14 cellular contexts compared by ENCODE assay signal in the genomic region with DNA sequence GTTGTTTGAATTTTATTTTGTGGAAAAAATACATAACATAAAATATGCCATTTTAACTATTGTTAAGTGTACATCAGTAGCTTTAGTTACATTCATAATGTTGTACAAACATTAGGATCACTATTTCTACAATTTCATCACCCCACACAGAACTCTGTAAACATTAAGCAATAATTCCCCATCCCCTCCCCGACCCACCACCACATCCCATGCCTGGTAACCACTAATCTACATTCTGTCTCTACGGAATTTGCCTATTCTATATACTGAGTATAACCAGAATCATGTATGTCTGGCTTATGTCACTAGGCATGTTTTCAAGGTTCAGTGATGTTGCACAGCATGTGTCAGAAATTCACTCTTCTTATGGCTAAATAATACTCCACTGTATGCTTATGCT. TPM values are rescaled to one million over a fixed set of nuclear protein-coding genes. Genes with fewer than 3 reads are reported as not detected.
DNase-seq lines count a peak whose midpoint lies in the region; TF ChIP-seq lines count a peak whose summit lies in the region.
"Had no signal": no experiment of that assay in that cellular context is flagged by ENCODE, and none has a peak within 500 bp of the region (broad histone marks: within the 10 kb centered on the region; RNA-seq: fewer than 3 reads in every experiment).

No MANE protein-coding gene starts in this region.

- DNase-seq in NB4 (ENCODE audit: low read depth) (peak; percentile 3), amniotic epithelial cell (ENCODE audit: low read depth) (peak; percentile 83), iris pigment epithelial cell (ENCODE audit: low read depth) (peak; percentile 45), NCI-H1694 treated with DMSO at 0.1 percent for 48 hours (lab: John Stamatoyannopoulos, UW) (no peak), GF-D8 (lab: John Stamatoyannopoulos, UW) (no peak), mucosa of gallbladder (ENCODE audit: low spot score) (no peak)
- no peak for DNase-seq in stimulated activated CD4-positive, alpha-beta T cell treated with anti-CD3 and anti-CD28 coated beads, Interleukin-4, amount 100 ng/mL, for 1 hour
- DNase-seq: Caco-2; CD8-positive, alpha-beta memory T cell; DMS53; GOT3; H9; KBM-7 had no signal

- TF ChIP-seq CTCF in NB4 (IDR thresholded peaks at IDR 0.05; ENCODE audit: low read depth, low read length), result no peak

- no peak for TF ChIP-seq POLR2A in NB4 (IDR thresholded peaks at IDR 0.05; ENCODE audit: extremely low read depth, insufficient read length)

- no peak overlapping the region for H3K4me3 ChIP-seq in NB4 (ENCODE audit: low read depth, low read length)
- H3K4me3 ChIP-seq: BLaER1 had no signal

RNA-seq across cellular contexts. Expression of gene CDC42BPA, which starts 47.7 kb away (rescaled TPM):
- 54.7 TPM for total RNA-seq in mucosa of gallbladder

Comparison
In these comparisons a context has a peak if more than half of its experiments do, and no peak if none do; other contexts are left out.
1. DNase-seq: peak in NB4 (single experiment), amniotic epithelial cell (single experiment) and iris pigment epithelial cell (single experiment); none in stimulated activated CD4-positive, alpha-beta T cell treated with anti-CD3 and anti-CD28 coated beads, Interleukin-4, amount 100 ng/mL, for 1 hour (single experiment), NCI-H1694 treated with DMSO at 0.1 percent for 48 hours (single experiment), GF-D8 (single experiment) and mucosa of gallbladder (single experiment).